28 cellular contexts compared by ENCODE assay signal in genomic region chr17:48520631-48521045, GRCh38. TPM values are rescaled to one million over a fixed set of nuclear protein-coding genes. Genes with fewer than 3 reads are reported as not detected.
DNase-seq lines count a peak whose midpoint lies in the region; ATAC-seq and TF ChIP-seq lines count a peak whose summit lies in the region.
"Had no signal": no experiment of that assay in that cellular context is flagged by ENCODE, and none has a peak within 500 bp of the region (broad histone marks: within the 10 kb centered on the region; RNA-seq: fewer than 3 reads in every experiment).

No MANE protein-coding gene starts in this region.

- H3K4me2 ChIP-seq in GM23338 (peak overlapping the region; percentile 35), PC-9 (peak overlapping the region; percentile 21)
- H3K4me2 ChIP-seq: smooth muscle cell had no signal

- H3K4me1 Mint-ChIP-seq in GM23338 = peaks cover 44% of the 10 kb centered on the region
- H3K4me1 Mint-ChIP-seq: central memory CD8-positive, alpha-beta T cell had no signal

- TF ChIP-seq CTCF in GM23338 (conservative IDR thresholded peaks at IDR 0.05; ENCODE audit: low read depth in 2 of 2) (no peak), PC-9 (conservative IDR thresholded peaks at IDR 0.05) (no peak), ovary (IDR thresholded peaks at IDR 0.05) (no peak)

- TF ChIP-seq EP300 in ovary (IDR thresholded peaks at IDR 0.05) = no peak

- no peaks in the 10 kb centered on the region for H3K36me3 ChIP-seq in GM23338 (ENCODE audit: insufficient read depth)
- H3K36me3 ChIP-seq in PC-9 (ENCODE audit: low read depth) = no peaks in the 10 kb centered on the region
- no peaks in the 10 kb centered on the region for H3K36me3 ChIP-seq in ovary
- H3K36me3 ChIP-seq: ascending aorta, heart left ventricle, vagina had no signal

- H3K9me3 ChIP-seq in PC-9 (ENCODE audit: insufficient read depth, low read depth) (no peaks in the 10 kb centered on the region), ovary (no peaks in the 10 kb centered on the region)
- H3K9me3 ChIP-seq: ascending aorta, heart left ventricle, testis, vagina had no signal

- H3K4me3 ChIP-seq in GM23338 (peak overlapping the region; percentile 9; the same call in 1 of the 2 replicates), PC-9 (no peak overlapping the region), ovary (no peak overlapping the region)
- H3K4me3 ChIP-seq: ascending aorta, heart left ventricle, lung, smooth muscle cell, testis, vagina had no signal

- H2AFZ ChIP-seq in GM23338 (no peak overlapping the region), PC-9 (no peak overlapping the region)

- no TSS peak for BruUV-seq in PC-9 (replicated peaks; lab: Mats Ljungman, UMichigan)

- H3K27me3 Mint-ChIP-seq in GM23338 (ENCODE audit: insufficient read depth, low read depth, poor library complexity) = peaks cover 69% of the 10 kb centered on the region

- CTCF ChIA-PET in PC-9 (lab: Charles Lee) = interaction anchor here (0.5 kb wide), 1 partner anchor 13 kb away, joined by 16 read pairs; no protein-coding TSS in a partner anchor

- no peak overlapping the region for H3K27ac Mint-ChIP-seq in GM23338
- H3K27ac Mint-ChIP-seq: activated naive CD4-positive, alpha-beta T cell treated with anti-CD3 and anti-CD28 coated beads, Interleukin-2, amount 50 U/mL, for 72 hours; activated T-cell treated with anti-CD3 and anti-CD28 coated beads, Interleukin-2, amount 50 U/mL, for 72 hours; CD8-positive, alpha-beta T cell; stimulated activated naive B cell treated with anti-CD40 and anti-IgM and Interleukin-4, amounts not matched to agents 10 μg/mL and 1 μg/mL and 100 μg/mL, for 72 hours had no signal

- no peak for TF ChIP-seq POLR2A in ovary (IDR thresholded peaks at IDR 0.05)

- peak; percentile 77 for ATAC-seq in GM23338
- ATAC-seq: activated naive CD4-positive, alpha-beta T cell treated with anti-CD3 and anti-CD28 coated beads, Interleukin-2, amount 50 U/mL, for 72 hours; activated T-cell treated with anti-CD3 and anti-CD28 coated beads, Interleukin-2, amount 50 U/mL, for 72 hours; CD8-positive, alpha-beta T cell; heart left ventricle; stimulated activated naive B cell treated with anti-CD40 and anti-IgM and Interleukin-4, amounts not matched to agents 10 μg/mL and 1 μg/mL and 100 μg/mL, for 72 hours had no signal

- H3K9me2 ChIP-seq in GM23338 (ENCODE audit: insufficient read depth) (peaks cover 5% of the 10 kb centered on the region), PC-9 (ENCODE audit: insufficient read depth) (no peaks in the 10 kb centered on the region)

- WGBS in ovary, 3 donors = 19 to 40% (median 28%) methylated on average over 1 of the region's 1 CpG

- no peaks in the 10 kb centered on the region for H3K36me3 Mint-ChIP-seq in GM23338 (ENCODE audit: low read depth)
- H3K36me3 Mint-ChIP-seq: activated naive CD4-positive, alpha-beta T cell treated with anti-CD3 and anti-CD28 coated beads, Interleukin-2, amount 50 U/mL, for 72 hours; CD8-positive, alpha-beta T cell; stimulated activated naive B cell treated with anti-CD40 and anti-IgM and Interleukin-4, amounts not matched to agents 10 μg/mL and 1 μg/mL and 100 μg/mL, for 72 hours had no signal

- H3K27ac ChIP-seq in GM23338 (ENCODE audit: low read depth) (no peak overlapping the region), PC-9 (peak overlapping the region; percentile 21; the same call in 1 of the 2 replicates), ovary (no peak overlapping the region)
- H3K27ac ChIP-seq: ascending aorta, testis, vagina had no signal

- DNase-seq in GM23338 (ENCODE audit: low spot score) (peak; percentile 88), PC-9 (peak in 1 of 2 experiments; percentile 71), iPS DF 4.7 (ENCODE audit: extremely low read depth, low spot score) (peak; percentile 89), NOMO-1 treated with dmso at 0.1 percent for 144 hours (lab: John Stamatoyannopoulos, UW; ENCODE audit: unreplicated experiment) (no peak), ovary (no peak), SW480 (ENCODE audit: low spot score) (no peak), GOT3 (lab: John Stamatoyannopoulos, UW) (no peak)
- DNase-seq: activated CD4-positive, alpha-beta T cell treated with anti-CD3 and anti-CD28 coated beads for 4 hours; activated T-cell treated with anti-CD3 and anti-CD28 coated beads, Interleukin-2, amount 50 U/mL, for 72 hours; AML-193; CD8-positive, alpha-beta T cell; heart left ventricle; KG1; MV-4-11; NCI-H2227 treated with DMSO at 0.1 percent for 48 hours; NCI-H774; occipital lobe; stimulated activated naive B cell treated with anti-CD40 and anti-IgM and Interleukin-4, amounts not matched to agents 10 μg/mL and 1 μg/mL and 100 μg/mL, for 72 hours; testis had no signal

- H3F3A ChIP-seq in GM23338 (replicated peaks; ENCODE audit: low read depth) (peaks cover 14% of the 10 kb centered on the region), PC-9 (ENCODE audit: insufficient read depth, low read depth) (peaks cover 13% of the 10 kb centered on the region; the same call in 1 of the 2 replicates)

- peaks cover 7% of the 10 kb centered on the region; the same call in 1 of the 2 replicates for H4K20me1 ChIP-seq in GM23338 (replicated peaks; ENCODE audit: insufficient read depth)
- no peaks in the 10 kb centered on the region for H4K20me1 ChIP-seq in PC-9 (ENCODE audit: insufficient read depth)

- H3K79me2 ChIP-seq in GM23338 (replicated peaks; ENCODE audit: insufficient read depth) = no peaks in the 10 kb centered on the region
- H3K79me2 ChIP-seq in PC-9 (ENCODE audit: low read depth) = no peaks in the 10 kb centered on the region

- intact Hi-C loops in PC-9 (cut with micrococcal nuclease; ENCODE audit: unreplicated experiment) = no loop called here
- intact Hi-C loops in ovary (cut with DNase I) = no loop called here

- H3K27me3 ChIP-seq in GM23338 (ENCODE audit: insufficient read depth) (peaks cover 74% of the 10 kb centered on the region), PC-9 (ENCODE audit: insufficient read depth, low read depth) (no peaks in the 10 kb centered on the region), ovary (no peaks in the 10 kb centered on the region)
- H3K27me3 ChIP-seq: ascending aorta, testis, vagina had no signal

- H3K4me1 ChIP-seq in GM23338 (ENCODE audit: insufficient read depth) = peaks cover 50% of the 10 kb centered on the region
- peaks cover 29% of the 10 kb centered on the region for H3K4me1 ChIP-seq in PC-9 (replicated peaks; ENCODE audit: insufficient read depth)
- H3K4me1 ChIP-seq in ovary (ENCODE audit: insufficient read depth) = no peaks in the 10 kb centered on the region
- H3K4me1 ChIP-seq: ascending aorta, heart left ventricle, testis, vagina had no signal

- H3K9me3 Mint-ChIP-seq in GM23338 = no peaks in the 10 kb centered on the region; the same call in 2 of the 3 replicates
- H3K9me3 Mint-ChIP-seq: activated naive CD4-positive, alpha-beta T cell treated with anti-CD3 and anti-CD28 coated beads, Interleukin-2, amount 50 U/mL, for 72 hours; activated T-cell treated with anti-CD3 and anti-CD28 coated beads, Interleukin-2, amount 50 U/mL, for 72 hours; CD8-positive, alpha-beta T cell; central memory CD8-positive, alpha-beta T cell; stimulated activated naive B cell treated with anti-CD40 and anti-IgM and Interleukin-4, amounts not matched to agents 10 μg/mL and 1 μg/mL and 100 μg/mL, for 72 hours had no signal

- POLR2A ChIA-PET in PC-9 (lab: Charles Lee; ENCODE audit: unreplicated experiment) = no interaction called here

- H3K4me3 Mint-ChIP-seq in GM23338 = no peak overlapping the region
- H3K4me3 Mint-ChIP-seq: activated T-cell treated with anti-CD3 and anti-CD28 coated beads, Interleukin-2, amount 50 U/mL, for 72 hours; CD8-positive, alpha-beta T cell; central memory CD8-positive, alpha-beta T cell; stimulated activated naive B cell treated with anti-CD40 and anti-IgM and Interleukin-4, amounts not matched to agents 10 μg/mL and 1 μg/mL and 100 μg/mL, for 72 hours had no signal

RNA-seq across cellular contexts. Expression of gene HOXB1, which starts 10.2 kb away (rescaled TPM):
- total RNA-seq in GM23338 (2014; rRNA removed; shearing (Covaris generic)) = not detected in 2 replicates
- polyA plus RNA-seq in GM23338 (2016; fragmentation: Nextera tagmentation; extraction: Ambion mirVana) (not detected in 2 replicates), ovary (not detected)
- total RNA-seq in PC-9 (2021) (not detected in 2 replicates), ovary (not detected)
- total RNA-seq: activated naive CD4-positive, alpha-beta T cell treated with anti-CD3 and anti-CD28 coated beads, Interleukin-2, amount 50 U/mL, for 72 hours; activated T-cell treated with anti-CD3 and anti-CD28 coated beads, Interleukin-2, amount 50 U/mL, for 72 hours; ascending aorta; CD8-positive, alpha-beta T cell; dermis microvascular lymphatic vessel endothelial cell; heart left ventricle; lung; occipital lobe; smooth muscle cell; T-helper 1 cell treated with Interleukin-12 subunit alpha and Interleukin-12 subunit beta and Interleukin-4 antibody, amounts not matched to agents 30 ng/mL and 1 ng/mL, for 36 hours; vagina had no signal
- polyA plus RNA-seq: heart left ventricle, keratinocyte, lung, smooth muscle cell had no signal

RNA-seq across cellular contexts. Expression of gene HOXB2, which starts 24.3 kb away (rescaled TPM):
- not detected in 2 replicates for total RNA-seq in GM23338 (2014; rRNA removed; shearing (Covaris generic))
- polyA plus RNA-seq in GM23338 (2016; fragmentation: Nextera tagmentation; extraction: Ambion mirVana) = 0.37 TPM in 1 of 2 replicates, not detected in the other
- total RNA-seq in PC-9 (2021) = 0.31 and 0.90 TPM in 2 replicates
- 10 to 100 TPM in 1 of 7 donors, 1 to 10 TPM in 6; 1.5 to 24.5 (median 7.0) TPM for total RNA-seq in ovary
- polyA plus RNA-seq in ovary = 1 to 10 TPM; 1.2 to 9.1 TPM

RNA-seq across cellular contexts. Expression of gene HOXB4, which starts 57.5 kb away (rescaled TPM):
- total RNA-seq in GM23338 (2014; rRNA removed; shearing (Covaris generic)) = not detected in 2 replicates
- polyA plus RNA-seq in GM23338 (2016; fragmentation: Nextera tagmentation; extraction: Ambion mirVana) (not detected in 2 replicates), ovary (1 to 10 TPM in 1 of 2 donors, under 1 TPM in 1; 0.13 to 1.3 TPM)
- total RNA-seq in PC-9 (2021) (2.0 and 2.1 TPM in 2 replicates), ovary (1 to 10 TPM in 3 of 7 donors, under 1 TPM in 4; 0.18 to 3.4 (median 0.87) TPM)
- total RNA-seq: occipital lobe had no signal

Comparison
In these comparisons a context has a peak if more than half of its experiments do, and no peak if none do; other contexts are left out.
1. DNase-seq: peak in GM23338 (single experiment) and iPS DF 4.7 (single experiment); none in NOMO-1 treated with dmso at 0.1 percent for 144 hours (single experiment), ovary (0 of 5), SW480 (single experiment) and GOT3 (single experiment).